In genomic region chr2:236802862-236803261, GRCh38 we compare ENCODE assay signal across 21 cellular contexts.
DNase-seq lines count a peak whose midpoint lies in the region; ATAC-seq, FAIRE-seq and TF ChIP-seq lines count a peak whose summit lies in the region.
"Had no signal": no experiment of that assay in that cellular context is flagged by ENCODE, and none has a peak within 500 bp of the region (broad histone marks: within the 10 kb centered on the region; RNA-seq: fewer than 3 reads in every experiment).

No MANE protein-coding gene starts in this region.

- H3K4me3 ChIP-seq in neuronal stem cell (ENCODE audit: low read length in 2 of 2), result no peak overlapping the region
- H3K4me3 ChIP-seq in psoas muscle, result no peak overlapping the region
- H3K4me3 ChIP-seq: BLaER1 had no signal

- H3K79me1 ChIP-seq in neuronal stem cell (ENCODE audit: low read depth, low read length), result no peaks in the 10 kb centered on the region

- peaks cover 0 to 2% of the 10 kb centered on the region in 2 donors for H3K4me1 ChIP-seq in neuronal stem cell (ENCODE audit: control insufficient read depth in 2 of 2, insufficient read depth in 1 of 2, low read depth in 1 of 2, low read length in 2 of 2)
- H3K4me1 ChIP-seq in psoas muscle, result no peaks in the 10 kb centered on the region
- H3K4me1 ChIP-seq: BE2C, BLaER1 had no signal

- no peak overlapping the region for H3K4me2 ChIP-seq in neuronal stem cell (ENCODE audit: insufficient read depth, low read length, poor library complexity, severe bottlenecking)
- H3K4me2 ChIP-seq: BLaER1 had no signal

- H3K9ac ChIP-seq in neuronal stem cell (ENCODE audit: low read depth, low read length, poor library complexity), result no peak overlapping the region
- H3K9ac ChIP-seq: BLaER1 had no signal

- TF ChIP-seq CTCF in psoas muscle (IDR thresholded peaks at IDR 0.05) (no peak), D721Med (IDR thresholded peaks at IDR 0.05; ENCODE audit: insufficient read depth, missing control alignments) (no peak)

- no peaks in the 10 kb centered on the region for H3K27me3 ChIP-seq in neuronal stem cell (ENCODE audit: control insufficient read depth in 3 of 3, insufficient read depth in 3 of 3, low read depth in 1 of 3, low read length in 3 of 3)
- no peaks in the 10 kb centered on the region for H3K27me3 ChIP-seq in psoas muscle (ENCODE audit: insufficient read depth in 3 of 3, low read length in 2 of 3)
- H3K27me3 ChIP-seq: BLaER1 had no signal

- H4K91ac ChIP-seq in neuronal stem cell (ENCODE audit: low read depth, low read length, poor library complexity), result no peak overlapping the region

- no peaks in the 10 kb centered on the region for H3K36me3 ChIP-seq in neuronal stem cell (replicated peaks in 1 of 2; ENCODE audit: control insufficient read depth in 2 of 2, insufficient read depth in 2 of 2, low read length in 2 of 2)
- H3K36me3 ChIP-seq in psoas muscle (ENCODE audit: insufficient read depth in 1 of 2, low read depth in 1 of 2), result no peaks in the 10 kb centered on the region
- H3K36me3 ChIP-seq: BE2C, BLaER1 had no signal

- ATAC-seq in left lobe of liver, result peak; percentile 87
- ATAC-seq in psoas muscle, result peak in 3 of 4 donors; percentile 64 to 78 (median 70)
- no peak for ATAC-seq in GM19452 (IDR thresholded peaks at IDR 0.05; ENCODE audit: unreplicated experiment)

- peak overlapping the region; percentile 85 for H3K23ac ChIP-seq in neuronal stem cell (ENCODE audit: low read depth, low read length, poor library complexity)

- no peak overlapping the region for H2BK12ac ChIP-seq in neuronal stem cell (ENCODE audit: low read length)

- H2BK5ac ChIP-seq in neuronal stem cell (ENCODE audit: low read length), result no peak overlapping the region

- H4K8ac ChIP-seq in neuronal stem cell (ENCODE audit: low read depth, low read length), result no peak overlapping the region

- WGBS in neuronal stem cell (ENCODE audit: extremely low coverage in 2 of 2, insufficient read length in 2 of 2, insufficient replicate concordance in 1 of 2), 2 donors, result no CpG with 5 or more reads among the region's 6 CpGs
- WGBS in psoas muscle, 3 donors, result 77 to 87% (median 79%) methylated on average over 6 of the region's 6 CpGs

- no peak overlapping the region for H2BK120ac ChIP-seq in neuronal stem cell (ENCODE audit: low read depth, low read length)

- DNase-seq in islet precursor cell, result peak; percentile 26
- peak; percentile 63 for DNase-seq in left lobe of liver (ENCODE audit: low spot score)
- no peak for DNase-seq in neuronal stem cell (ENCODE audit: low spot score)
- DNase-seq in psoas muscle, result no peak
- DNase-seq in D721Med (ENCODE audit: insufficient read length, low spot score), result no peak
- DNase-seq in occipital lobe (lab: John Stamatoyannopoulos, UW), result no peak
- DNase-seq: 8988T; ACHN; BE2C; CD4-positive, alpha-beta memory T cell; CD4-positive, CD25-positive, alpha-beta regulatory T cell; CD8-positive, alpha-beta memory T cell; COR-L47; DMS79 treated with DMSO at 0.1 percent for 48 hours; GF-D8 had no signal

- intact Hi-C loops in psoas muscle (cut with DNase I), result no loop called here

- H3K9me3 ChIP-seq in neuronal stem cell (replicated peaks in 1 of 2; ENCODE audit: control insufficient read depth in 2 of 2, insufficient read depth in 1 of 2, low read depth in 1 of 2, low read length in 2 of 2), result peaks cover 0 to 20% of the 10 kb centered on the region in 2 donors
- H3K9me3 ChIP-seq in psoas muscle, result no peaks in the 10 kb centered on the region
- H3K9me3 ChIP-seq: BE2C had no signal

- peak overlapping the region; percentile 74 for H2AK5ac ChIP-seq in neuronal stem cell (ENCODE audit: low read depth, low read length)

- peak overlapping the region; percentile 56 for H3K14ac ChIP-seq in neuronal stem cell (ENCODE audit: low read length)

- H3K27ac ChIP-seq in neuronal stem cell (replicated peaks; ENCODE audit: low read length) (no peak overlapping the region), psoas muscle (no peak overlapping the region)
- H3K27ac ChIP-seq: BLaER1 had no signal

- no peak overlapping the region for H2AFZ ChIP-seq in neuronal stem cell (ENCODE audit: low read length)

- H3K18ac ChIP-seq in neuronal stem cell (ENCODE audit: low read length), result no peak overlapping the region

- H3K4ac ChIP-seq in neuronal stem cell (ENCODE audit: low read length), result peak overlapping the region; percentile 37

- peak overlapping the region; percentile 43 for H2BK15ac ChIP-seq in neuronal stem cell (ENCODE audit: low read length)

- FAIRE-seq in D721Med (lab: Jason Lieb, UNC), result no peak
- FAIRE-seq: A204.1, G401.6, GM12891, GM19239 had no signal

Comparison
In these comparisons a context has a peak if more than half of its experiments do, and no peak if none do; other contexts are left out.
1. DNase-seq: peak in islet precursor cell (single experiment) and left lobe of liver (single experiment); none in neuronal stem cell (single experiment), psoas muscle (0 of 2), D721Med (single experiment) and occipital lobe (single experiment).